ENCODE assay signal across 17 cellular contexts in the genomic region with DNA sequence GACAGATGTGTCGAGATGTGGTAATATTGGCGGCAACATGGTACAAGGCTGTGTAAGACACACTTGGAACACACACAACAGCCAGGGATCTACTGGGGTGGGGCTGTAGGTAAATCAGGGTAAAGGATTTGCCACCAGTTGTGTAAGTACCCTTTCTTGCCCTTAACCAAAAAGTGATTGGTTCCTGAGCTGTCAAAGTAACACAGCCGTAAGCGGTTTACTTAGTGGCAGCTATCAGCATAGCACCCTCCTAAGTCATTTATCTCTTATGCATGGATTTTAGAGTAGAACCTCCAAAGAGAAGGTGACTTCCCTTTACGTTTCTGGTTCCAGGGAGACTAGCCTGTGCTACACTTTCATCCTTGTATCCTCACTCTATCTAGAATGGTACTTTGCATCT.
"Had no signal": no experiment of that assay in that cellular context is flagged by ENCODE, and none has a peak within 500 bp of the region (broad histone marks: within the 10 kb centered on the region; RNA-seq: fewer than 3 reads in every experiment).

No MANE protein-coding gene starts in this region.

- H3K9me3 ChIP-seq: adrenal gland, gastroesophageal sphincter, heart left ventricle, left lung had no signal

- H3K27me3 Mint-ChIP-seq: activated CD4-positive, alpha-beta T cell treated with anti-CD3 and anti-CD28 coated beads, Interleukin-2, amount 10 ng/mL, durations not matched to agents 7 days and 5 days; stimulated activated naive B cell treated with anti-CD40 and anti-IgM and Interleukin-4, amounts not matched to agents 10 μg/mL and 1 μg/mL and 100 μg/mL, for 72 hours had no signal

- H3K27ac Mint-ChIP-seq: activated CD4-positive, alpha-beta T cell treated with anti-CD3 and anti-CD28 coated beads, Interleukin-2, amount 10 ng/mL, durations not matched to agents 7 days and 5 days; stimulated activated naive B cell treated with anti-CD40 and anti-IgM and Interleukin-4, amounts not matched to agents 10 μg/mL and 1 μg/mL and 100 μg/mL, for 72 hours had no signal

- FAIRE-seq: bronchial epithelial cell had no signal

- H3K27me3 ChIP-seq: adrenal gland, gastroesophageal sphincter, heart left ventricle, left lung had no signal

- H3K4me3 ChIP-seq: adrenal gland, gastroesophageal sphincter, heart left ventricle, left lung had no signal

- ATAC-seq: activated naive CD4-positive, alpha-beta T cell treated with anti-CD3 and anti-CD28 coated beads, Interleukin-2, amount 50 U/mL, for 72 hours; esophagus mucosa; gastroesophageal sphincter; heart left ventricle; left lung; stimulated activated naive B cell treated with anti-CD40 and anti-IgM and Interleukin-4, amounts not matched to agents 10 μg/mL and 1 μg/mL and 100 μg/mL, for 72 hours had no signal

- H3K36me3 Mint-ChIP-seq: activated naive CD4-positive, alpha-beta T cell treated with anti-CD3 and anti-CD28 coated beads, Interleukin-2, amount 50 U/mL, for 72 hours had no signal

- H3K27ac ChIP-seq: adrenal gland, gastroesophageal sphincter, heart left ventricle, left lung had no signal

- H3K9me3 Mint-ChIP-seq: activated CD4-positive, alpha-beta T cell treated with anti-CD3 and anti-CD28 coated beads, Interleukin-2, amount 10 ng/mL, durations not matched to agents 7 days and 5 days; activated naive CD4-positive, alpha-beta T cell treated with anti-CD3 and anti-CD28 coated beads, Interleukin-2, amount 50 U/mL, for 72 hours; stimulated activated naive B cell treated with anti-CD40 and anti-IgM and Interleukin-4, amounts not matched to agents 10 μg/mL and 1 μg/mL and 100 μg/mL, for 72 hours had no signal

- H3K4me3 Mint-ChIP-seq: activated CD4-positive, alpha-beta T cell treated with anti-CD3 and anti-CD28 coated beads, Interleukin-2, amount 10 ng/mL, durations not matched to agents 7 days and 5 days; stimulated activated naive B cell treated with anti-CD40 and anti-IgM and Interleukin-4, amounts not matched to agents 10 μg/mL and 1 μg/mL and 100 μg/mL, for 72 hours had no signal

- DNase-seq: activated CD4-positive, alpha-beta T cell treated with anti-CD3 and anti-CD28 coated beads, Interleukin-2, amount 10 ng/mL, durations not matched to agents 7 days and 5 days; activated CD8-positive, alpha-beta memory T cell treated with anti-CD3 and anti-CD28 coated beads for 24 hours; activated CD8-positive, alpha-beta memory T cell treated with anti-CD3 and anti-CD28 coated beads, Interleukin-2, amount 50 U/mL, for 48 hours; activated gamma-delta T cell treated with Interleukin-2 at 50 U/mL for 16 hours; adrenal gland; cerebellar nuclear complex; cortex of kidney; heart left ventricle; left lung; occipital lobe; retina; stimulated activated naive B cell treated with anti-CD40 and anti-IgM and Interleukin-4, amounts not matched to agents 10 μg/mL and 1 μg/mL and 100 μg/mL, for 72 hours; T1000 had no signal
